16 cellular contexts compared by ENCODE assay signal in genomic region chr3:113575191-113575590, GRCh38. TPM values are rescaled to one million over a fixed set of nuclear protein-coding genes. Genes with fewer than 3 reads are reported as not detected.
DNase-seq lines count a peak whose midpoint lies in the region; ATAC-seq, FAIRE-seq and TF ChIP-seq lines count a peak whose summit lies in the region.
"Had no signal": no experiment of that assay in that cellular context is flagged by ENCODE, and none has a peak within 500 bp of the region (broad histone marks: within the 10 kb centered on the region; RNA-seq: fewer than 3 reads in every experiment).

No MANE protein-coding gene starts in this region.

- no peak overlapping the region for H2AFZ ChIP-seq in K562 (ENCODE audit: low read depth, low read length)
- H2AFZ ChIP-seq: GM23248 had no signal

- peaks cover 43% of the 10 kb centered on the region for H3K4me1 Mint-ChIP-seq in nephron progenitor cell
- peaks cover 3% of the 10 kb centered on the region for H3K4me1 Mint-ChIP-seq in activated naive CD4-positive, alpha-beta T cell treated with anti-CD3 and anti-CD28 coated beads, Interleukin-2, amount 10 ng/mL, durations not matched to agents 7 days and 5 days

- WGBS in K562 (ENCODE audit: insufficient coverage, low coverage, missing lambda C conversion rate) = 2% methylated on average over 4 of the region's 4 CpGs

- FAIRE-seq in K562 (lab: Jason Lieb, UNC) = no peak

- H3K27ac ChIP-seq in K562 (ENCODE audit: extremely low read depth, low read depth, low read length) = no peak overlapping the region
- H3K27ac ChIP-seq: GM23248, stomach had no signal

- H4K20me1 ChIP-seq in K562 (replicated peaks; ENCODE audit: control insufficient read depth, insufficient read depth, low read length) = no peaks in the 10 kb centered on the region

- no peaks in the 10 kb centered on the region for H3K9me3 Mint-ChIP-seq in nephron progenitor cell
- H3K9me3 Mint-ChIP-seq in activated naive CD4-positive, alpha-beta T cell treated with anti-CD3 and anti-CD28 coated beads, Interleukin-2, amount 10 ng/mL, durations not matched to agents 7 days and 5 days = no peaks in the 10 kb centered on the region
- H3K9me3 Mint-ChIP-seq: central memory CD8-positive, alpha-beta T cell; naive B cell had no signal

- POLR2A ChIA-PET in K562 (lab: Yijun Ruan, JAX) = no interaction called here

- H3K79me2 ChIP-seq in K562 (ENCODE audit: control insufficient read depth, insufficient read depth, low read length) = no peaks in the 10 kb centered on the region

- no peaks in the 10 kb centered on the region for H3K9me3 ChIP-seq in K562 (replicated peaks; ENCODE audit: control insufficient read depth, insufficient read depth, low read depth, low read length)
- H3K9me3 ChIP-seq: stomach had no signal

- H3K4me3 ChIP-seq in H7 (ENCODE audit: insufficient read depth, low read depth, low read length) = no peak overlapping the region
- H3K4me3 ChIP-seq in K562 = no peak overlapping the region
- H3K4me3 ChIP-seq: GM23248, stomach had no signal

- H3K4me1 ChIP-seq in K562 (replicated peaks in 1 of 2; ENCODE audit: control insufficient read depth in 2 of 2, insufficient read depth in 2 of 2, low read length in 2 of 2) = no peaks in the 10 kb centered on the region
- H3K4me1 ChIP-seq: stomach had no signal

- CTCF ChIA-PET in K562 (lab: Yijun Ruan, JAX; ENCODE audit: low intra/inter-chr PET ratio) = no interaction called here
- CTCF ChIA-PET in activated naive CD4-positive, alpha-beta T cell treated with anti-CD3 and anti-CD28 coated beads, Interleukin-2, amount 10 ng/mL, durations not matched to agents 7 days and 5 days (lab: Charles Lee) = interaction anchor here (0.9 to 5.0 kb wide), 3 partner anchors 77 to 82 kb away, joined by 4 to 69 read pairs (median 41); no protein-coding TSS in a partner anchor

- TF ChIP-seq CTCF in K562 (IDR thresholded peaks at IDR 0.05 in 2 of 3, conservative IDR thresholded peaks at IDR 0.05 in 1 of 3; ENCODE audit: insufficient read depth in 2 of 3, low read depth in 1 of 3, low read length in 3 of 3) (no peak), nephron progenitor cell (IDR thresholded peaks at IDR 0.05) (no peak)

- peak overlapping the region; percentile 52 for H3K27ac Mint-ChIP-seq in nephron progenitor cell
- H3K27ac Mint-ChIP-seq in activated naive CD4-positive, alpha-beta T cell treated with anti-CD3 and anti-CD28 coated beads, Interleukin-2, amount 10 ng/mL, durations not matched to agents 7 days and 5 days = no peak overlapping the region

- no peak overlapping the region for H3K4me2 ChIP-seq in K562 (ENCODE audit: insufficient read depth, low read length)

- intact Hi-C loops in K562 (cut with micrococcal nuclease) = loop anchor here (5.0 kb wide), 1 partner anchor 238 kb away; no protein-coding TSS in a partner anchor

- no peak for ATAC-seq in K562
- no peak for ATAC-seq in esophagus mucosa
- ATAC-seq in HG02970 (IDR thresholded peaks at IDR 0.05; ENCODE audit: low FRiP score, unreplicated experiment) = no peak

- peak overlapping the region; percentile 58 for H3K4me3 Mint-ChIP-seq in nephron progenitor cell
- no peak overlapping the region for H3K4me3 Mint-ChIP-seq in activated naive CD4-positive, alpha-beta T cell treated with anti-CD3 and anti-CD28 coated beads, Interleukin-2, amount 10 ng/mL, durations not matched to agents 7 days and 5 days
- H3K4me3 Mint-ChIP-seq: central memory CD8-positive, alpha-beta T cell; naive B cell had no signal

- peak; percentile 25 for DNase-seq in DMS53 (lab: John Stamatoyannopoulos, UW)
- no peak for DNase-seq in DMS53 treated with DMSO at 0.1 percent for 48 hours (lab: John Stamatoyannopoulos, UW; ENCODE audit: unreplicated experiment)
- peak; percentile 20 for DNase-seq in H7
- no peak for DNase-seq in K562 (ENCODE audit: extremely low read depth in 1 of 4, low spot score in 3 of 4)
- peak; percentile 19 for DNase-seq in nephron progenitor cell
- no peak for DNase-seq in activated naive CD4-positive, alpha-beta T cell treated with anti-CD3 and anti-CD28 coated beads, Interleukin-2, amount 10 ng/mL, durations not matched to agents 7 days and 5 days
- DNase-seq: 8988T; activated CD4-positive, CD25-positive, alpha-beta regulatory T cell treated with anti-CD3 and anti-CD28 coated beads, Interleukin-2, amount 50 U/mL, for 72 hours; Calu3; GM23248; Kasumi-1; naive B cell; stomach had no signal

- no peak for TF ChIP-seq RAD21 in K562 (CRISPR knock-in tag; conservative IDR thresholded peaks at IDR 0.05 in 1 of 2, IDR thresholded peaks at IDR 0.05 in 1 of 2)

- TF ChIP-seq POLR2A in K562 (conservative IDR thresholded peaks at IDR 0.05) = no peak

- no peaks in the 10 kb centered on the region for H3K9me1 ChIP-seq in K562 (ENCODE audit: control insufficient read depth, insufficient read depth, low read length)

- TF ChIP-seq EP300 in K562 (IDR thresholded peaks at IDR 0.05; ENCODE audit: low read length) = no peak

- H3K9ac ChIP-seq in K562 (ENCODE audit: insufficient read depth in 1 of 2, low read depth in 2 of 2, low read length in 2 of 2) = no peak overlapping the region
- H3K9ac ChIP-seq: GM23248 had no signal

- no TSS peak for BruUV-seq in K562 (replicated peaks; lab: Mats Ljungman, UMichigan)

- in situ Hi-C loops in K562 (cut with MboI) = no loop called here

- no peaks in the 10 kb centered on the region for H3K27me3 ChIP-seq in H7 (ENCODE audit: control insufficient read depth, insufficient read depth, low read length)
- H3K27me3 ChIP-seq in K562 (ENCODE audit: control insufficient read depth in 2 of 2, insufficient read depth in 2 of 2, low read length in 2 of 2) = no peaks in the 10 kb centered on the region
- H3K27me3 ChIP-seq: stomach had no signal

- H3K27me3 Mint-ChIP-seq in nephron progenitor cell (ENCODE audit: low read depth, poor library complexity) = peaks cover 19% of the 10 kb centered on the region
- no peaks in the 10 kb centered on the region for H3K27me3 Mint-ChIP-seq in activated naive CD4-positive, alpha-beta T cell treated with anti-CD3 and anti-CD28 coated beads, Interleukin-2, amount 10 ng/mL, durations not matched to agents 7 days and 5 days
- H3K27me3 Mint-ChIP-seq: central memory CD8-positive, alpha-beta T cell; naive B cell had no signal

- H3K36me3 ChIP-seq in H7 (replicated peaks; ENCODE audit: control insufficient read depth, insufficient read depth, low read length) (no peaks in the 10 kb centered on the region), K562 (ENCODE audit: control insufficient read depth, insufficient read depth, low read length) (no peaks in the 10 kb centered on the region)
- H3K36me3 ChIP-seq: stomach had no signal

- H3K36me3 Mint-ChIP-seq in nephron progenitor cell (ENCODE audit: low read depth) = no peaks in the 10 kb centered on the region
- H3K36me3 Mint-ChIP-seq in activated naive CD4-positive, alpha-beta T cell treated with anti-CD3 and anti-CD28 coated beads, Interleukin-2, amount 10 ng/mL, durations not matched to agents 7 days and 5 days = peaks cover 7% of the 10 kb centered on the region

TF ChIP-seq in K562, 482 proteins besides CTCF, POLR2A, EP300 and RAD21:
- 0 out of 2 replicates have a peak, but pooled peaks have one; percentile 8 for TF ChIP-seq RFX1 (IDR thresholded peaks at IDR 0.05)
- TF ChIP-seq ZNF253 (CRISPR knock-in tag; conservative IDR thresholded peaks at IDR 0.05) = no peak

RNA-seq across cellular contexts. Expression of gene SIDT1, which starts 42.8 kb away (rescaled TPM):
- not detected in 2 replicates for total RNA-seq in H7 (2014; rRNA removed; shearing (Covaris generic))
- not detected in 2 replicates for total RNA-seq in K562 (2011; cell fraction: chromatin; rRNA removed; ENCODE audit: low replicate concordance)
- total RNA-seq in K562 (2011; cell fraction: nucleolus; rRNA removed) = not detected in 2 replicates
- not detected in 2 replicates for total RNA-seq in K562 (2011; cell fraction: nucleoplasm; rRNA removed)
- not detected in 2 replicates for total RNA-seq in K562 (2014; rRNA removed)
- not detected in 2 replicates for total RNA-seq in K562 (2014; rRNA removed; fragmentation: Illumina TruSeq; extraction: Trizol)
- not detected in 2 replicates for total RNA-seq in K562 (2015; rRNA removed; fragmentation: Illumina TruSeq; extraction: Trizol)
- 0.18 TPM in 1 of 2 replicates, not detected in the other for total RNA-seq in K562 (2021)
- polyA plus RNA-seq in K562 (2011; rRNA removed) = not detected in 2 replicates
- polyA plus RNA-seq in K562 (2011; cell fraction: cytosol; rRNA removed) = not detected in 2 replicates
- not detected in 2 replicates for polyA plus RNA-seq in K562 (2011; cell fraction: nucleus; rRNA removed)
- not detected in 2 replicates for polyA plus RNA-seq in K562 (2012)
- polyA plus RNA-seq in K562 (2014; fragmentation: Illumina TruSeq; extraction: Trizol) = not detected in 2 replicates
- not detected for polyA plus RNA-seq in K562 (2014; fragmentation: Nextera tagmentation; extraction: Ambion mirVana)
- not detected in 2 replicates for polyA plus RNA-seq in K562 (2014; rRNA removed)
- polyA minus RNA-seq in K562 (2011; rRNA and poly(A)+ RNA removed) = not detected in 2 replicates
- not detected in 2 replicates for polyA minus RNA-seq in K562 (2011; cell fraction: cytosol; rRNA and poly(A)+ RNA removed)
- polyA minus RNA-seq in K562 (2011; cell fraction: nucleus; rRNA and poly(A)+ RNA removed) = not detected in 2 replicates
- total RNA-seq in esophagus mucosa = 1.5 TPM
- total RNA-seq: GM23248 had no signal
- polyA plus RNA-seq: GM23248 had no signal

Comparison
In these comparisons a context has a peak if more than half of its experiments do, and no peak if none do; other contexts are left out.
1. DNase-seq: peak in DMS53 (single experiment), H7 (single experiment) and nephron progenitor cell (single experiment); none in DMS53 treated with DMSO at 0.1 percent for 48 hours (single experiment), K562 (0 of 4) and activated naive CD4-positive, alpha-beta T cell treated with anti-CD3 and anti-CD28 coated beads, Interleukin-2, amount 10 ng/mL, durations not matched to agents 7 days and 5 days (single experiment).